16 cellular contexts compared by ENCODE assay signal in genomic region chr5:128241071-128241695, GRCh38.
DNase-seq lines count a peak whose midpoint lies in the region; ATAC-seq and TF ChIP-seq lines count a peak whose summit lies in the region.
"Had no signal": no experiment of that assay in that cellular context is flagged by ENCODE, and none has a peak within 500 bp of the region (broad histone marks: within the 10 kb centered on the region; RNA-seq: fewer than 3 reads in every experiment).

No MANE protein-coding gene starts in this region.

- WGBS in IMR-90 (ENCODE audit: extremely low coverage in 2 of 2, insufficient read length in 1 of 2), 2 experiments: no CpG with 5 or more reads among the region's 2 CpGs

- H3K27ac ChIP-seq in IMR-90 (ENCODE audit: insufficient read depth, low read length) (no peak overlapping the region), left ventricle myocardium inferior (replicated peaks) (no peak overlapping the region)
- H3K27ac ChIP-seq: BLaER1 treated with 17β-estradiol and CSF1 and Interleukin-3, amounts not matched to agents 10 nM and 100 nM; KMS-11 had no signal

- ATAC-seq in IMR-90 (ENCODE audit: low read depth): peak; percentile 80
- ATAC-seq in GM21447 (IDR thresholded peaks at IDR 0.05; ENCODE audit: unreplicated experiment): no peak

- H3K4me3 ChIP-seq in IMR-90 (ENCODE audit: insufficient read depth, low read depth, low read length) (no peak overlapping the region), left ventricle myocardium inferior (no peak overlapping the region)
- H3K4me3 ChIP-seq: BLaER1 treated with 17β-estradiol and CSF1 and Interleukin-3, amounts not matched to agents 10 nM and 100 nM had no signal

- H2AK5ac ChIP-seq in IMR-90 (ENCODE audit: low read depth, low read length): no peak overlapping the region

- no peak overlapping the region for H3K23ac ChIP-seq in IMR-90 (ENCODE audit: low read depth, low read length)

- H3K18ac ChIP-seq in IMR-90 (ENCODE audit: low read depth, low read length): no peak overlapping the region

- no peak for TF ChIP-seq RAD21 in IMR-90 (IDR thresholded peaks at IDR 0.05; ENCODE audit: low read length)

- H3K36me3 ChIP-seq in IMR-90 (ENCODE audit: control insufficient read depth, insufficient read depth, low read length): no peaks in the 10 kb centered on the region
- H3K36me3 ChIP-seq in left ventricle myocardium inferior: no peaks in the 10 kb centered on the region
- H3K36me3 ChIP-seq: BLaER1 treated with 17β-estradiol and CSF1 and Interleukin-3, amounts not matched to agents 10 nM and 100 nM had no signal

- peak overlapping the region; percentile 46 for H3K27ac Mint-ChIP-seq in chondrocyte (ENCODE audit: unreplicated experiment)
- H3K27ac Mint-ChIP-seq: HFFc6 had no signal

- no peak overlapping the region for H3K9ac ChIP-seq in IMR-90 (ENCODE audit: low read depth, low read length)
- H3K9ac ChIP-seq: BLaER1 treated with 17β-estradiol and CSF1 and Interleukin-3, amounts not matched to agents 10 nM and 100 nM; KMS-11 had no signal

- H3K27me3 ChIP-seq in IMR-90 (ENCODE audit: control insufficient read depth, insufficient read depth, low read length) (no peaks in the 10 kb centered on the region), left ventricle myocardium inferior (ENCODE audit: low read depth) (no peaks in the 10 kb centered on the region)
- H3K27me3 ChIP-seq: BLaER1 treated with 17β-estradiol and CSF1 and Interleukin-3, amounts not matched to agents 10 nM and 100 nM had no signal

- H3K14ac ChIP-seq in IMR-90 (replicated peaks; ENCODE audit: low read depth, low read length): no peak overlapping the region

- peaks cover 6% of the 10 kb centered on the region for H3K27me3 Mint-ChIP-seq in chondrocyte (ENCODE audit: low read depth)

- H2AFZ ChIP-seq in IMR-90 (replicated peaks; ENCODE audit: low read length, poor library complexity): no peak overlapping the region

- no peak overlapping the region for H4K91ac ChIP-seq in IMR-90 (ENCODE audit: insufficient read depth, low read depth, low read length)

- no peaks in the 10 kb centered on the region for H4K20me1 ChIP-seq in IMR-90 (ENCODE audit: insufficient read depth, low read length)
- H4K20me1 ChIP-seq: BLaER1 treated with 17β-estradiol and CSF1 and Interleukin-3, amounts not matched to agents 10 nM and 100 nM had no signal

- TF ChIP-seq CTCF in IMR-90 (conservative IDR thresholded peaks at IDR 0.05; ENCODE audit: low read depth, low read length) (no peak), chondrocyte (IDR thresholded peaks at IDR 0.05) (no peak), left ventricle myocardium inferior (IDR thresholded peaks at IDR 0.05; ENCODE audit: borderline replicate concordance) (no peak)

- H3K4me2 ChIP-seq in IMR-90 (ENCODE audit: low read depth, low read length): no peak overlapping the region
- H3K4me2 ChIP-seq: BLaER1 treated with 17β-estradiol and CSF1 and Interleukin-3, amounts not matched to agents 10 nM and 100 nM; KMS-11 had no signal

- no peaks in the 10 kb centered on the region for H3K79me1 ChIP-seq in IMR-90 (ENCODE audit: low read depth in 1 of 2, low read length in 2 of 2)

- H3K56ac ChIP-seq in IMR-90 (ENCODE audit: extremely low read depth, insufficient read depth, low read length): no peak overlapping the region

- H3K4me1 Mint-ChIP-seq in chondrocyte (ENCODE audit: low read depth): peaks cover 19% of the 10 kb centered on the region

- H2BK20ac ChIP-seq in IMR-90 (ENCODE audit: low read depth, low read length): no peak overlapping the region

- H3K9me3 ChIP-seq in IMR-90 (ENCODE audit: control insufficient read depth, insufficient read depth, low read length): no peaks in the 10 kb centered on the region
- no peaks in the 10 kb centered on the region for H3K9me3 ChIP-seq in left ventricle myocardium inferior (replicated peaks)
- H3K9me3 ChIP-seq: BLaER1 treated with 17β-estradiol and CSF1 and Interleukin-3, amounts not matched to agents 10 nM and 100 nM had no signal

- H3K4me1 ChIP-seq in IMR-90 (ENCODE audit: control insufficient read depth, insufficient read depth, low read length) (no peaks in the 10 kb centered on the region), left ventricle myocardium inferior (peaks cover 7% of the 10 kb centered on the region)
- H3K4me1 ChIP-seq: BLaER1 treated with 17β-estradiol and CSF1 and Interleukin-3, amounts not matched to agents 10 nM and 100 nM had no signal

- no peak overlapping the region for H4K5ac ChIP-seq in IMR-90 (ENCODE audit: low read depth, low read length)

- in situ Hi-C loops in IMR-90 (cut with MboI; ENCODE audit: low sequenced_read_pairs): no loop called here

- H3K4me3 Mint-ChIP-seq in chondrocyte (ENCODE audit: unreplicated experiment): no peak overlapping the region
- H3K4me3 Mint-ChIP-seq: HFFc6 had no signal

- H2AK9ac ChIP-seq in IMR-90 (replicated peaks; ENCODE audit: low read depth, low read length, poor library complexity): no peak overlapping the region

- H4K8ac ChIP-seq in IMR-90 (ENCODE audit: low read depth in 2 of 2, low read length in 2 of 2): no peak overlapping the region

- BruUV-seq in IMR-90 (replicated peaks; lab: Mats Ljungman, UMichigan): no TSS peak

- no peak for TF ChIP-seq POLR2A in IMR-90 (IDR thresholded peaks at IDR 0.05; ENCODE audit: low read depth, low read length)

- H2BK120ac ChIP-seq in IMR-90 (ENCODE audit: low read depth, low read length): no peak overlapping the region

- POLR2A ChIA-PET in IMR-90 (lab: Charles Lee; ENCODE audit: unreplicated experiment): no interaction called here

- no peak overlapping the region for H3K4ac ChIP-seq in IMR-90 (ENCODE audit: low read depth, low read length)

- no peaks in the 10 kb centered on the region for H3K9me3 Mint-ChIP-seq in chondrocyte (ENCODE audit: low read depth)
- H3K9me3 Mint-ChIP-seq: HFFc6 had no signal

- intact Hi-C loops in IMR-90 (cut with micrococcal nuclease): no loop called here
- intact Hi-C loops in left ventricle myocardium inferior (cut with micrococcal nuclease): no loop called here

- peak; percentile 20 for DNase-seq in IMR-90
- no peak for DNase-seq in chondrocyte (ENCODE audit: low spot score)
- DNase-seq in iris pigment epithelial cell (ENCODE audit: low read depth): peak; percentile 45
- no peak for DNase-seq in activated naive CD4-positive, alpha-beta T cell treated with anti-CD3 and anti-CD28 coated beads, Interleukin-2, amount 50 U/mL, for 16 hours
- DNase-seq in left ventricle myocardium inferior: no peak
- DNase-seq in NCI-H1436 (lab: John Stamatoyannopoulos, UW): no peak
- DNase-seq: DMS 273 treated with DMSO at 0.1 percent for 48 hours, GOT3, HFFc6, MM.1S, NCI-H2029 treated with DMSO at 0.1 percent for 48 hours, NCI-H510A treated with DMSO at 0.1 percent for 48 hours, SHP77 had no signal

- no peak overlapping the region for H2BK15ac ChIP-seq in IMR-90 (ENCODE audit: low read depth, low read length)

- H3K9me1 ChIP-seq in IMR-90 (ENCODE audit: insufficient read depth, low read length): no peaks in the 10 kb centered on the region

- no peaks in the 10 kb centered on the region for H3K36me3 Mint-ChIP-seq in chondrocyte (ENCODE audit: low read depth)

- no peak overlapping the region for H2BK5ac ChIP-seq in IMR-90 (ENCODE audit: low read depth, low read length, poor library complexity, severe bottlenecking)

- dilution Hi-C loops in IMR-90 (cut with HindIII; ENCODE audit: low sequenced_read_pairs, unreplicated experiment): no loop called here

- CTCF ChIA-PET in IMR-90 (lab: Yijun Ruan, JAX): no interaction called here

TF ChIP-seq in IMR-90, 13 proteins besides CTCF, POLR2A, EP300 and RAD21:
- TF ChIP-seq SMC3 (IDR thresholded peaks at IDR 0.05; ENCODE audit: low read depth, low read length): no peak
- no peak for TF ChIP-seq NFE2L2 (IDR thresholded peaks at IDR 0.05; ENCODE audit: low read depth, low read length)
- no peak for TF ChIP-seq RCOR1 (IDR thresholded peaks at IDR 0.05; ENCODE audit: insufficient replicate concordance, low read length)
- no peak for TF ChIP-seq RFX5 (IDR thresholded peaks at IDR 0.05; ENCODE audit: low read depth, low read length)

Comparison
In these comparisons a context has a peak if more than half of its experiments do, and no peak if none do; other contexts are left out.
1. DNase-seq: peak in IMR-90 (single experiment) and iris pigment epithelial cell (single experiment); none in chondrocyte (single experiment), activated naive CD4-positive, alpha-beta T cell treated with anti-CD3 and anti-CD28 coated beads, Interleukin-2, amount 50 U/mL, for 16 hours (single experiment), left ventricle myocardium inferior (single experiment) and NCI-H1436 (single experiment).